10 cellular contexts compared by ENCODE assay signal in the genomic region with DNA sequence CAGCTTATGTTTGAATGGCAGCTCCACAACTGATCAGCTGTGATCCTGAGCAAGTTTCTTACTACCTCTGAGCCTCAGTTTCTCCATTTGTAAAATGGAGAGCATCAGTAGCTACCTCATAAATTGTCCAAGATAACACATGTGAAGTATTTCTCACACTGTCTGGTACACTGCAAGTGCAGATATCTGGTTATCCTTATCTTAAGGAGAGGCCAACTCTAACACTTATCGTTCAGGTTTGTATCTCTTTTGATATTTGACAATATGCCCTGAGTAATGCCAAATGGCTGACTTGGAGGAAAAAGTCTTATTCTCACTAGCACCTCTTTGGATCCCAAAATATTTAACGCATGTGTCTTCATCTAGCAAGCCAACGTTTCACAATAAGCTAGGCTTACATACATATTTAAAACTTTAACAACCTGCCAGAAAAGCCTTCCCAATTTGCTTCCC. TPM values are rescaled to one million over a fixed set of nuclear protein-coding genes. Genes with fewer than 3 reads are reported as not detected.
A peak's percentile ranks its signal among the peaks of the same experiment; 100 is the strongest.
DNase-seq lines count a peak whose midpoint lies in the region; ATAC-seq and TF ChIP-seq lines count a peak whose summit lies in the region.
"Had no signal": no experiment of that assay in that cellular context is flagged by ENCODE, and none has a peak within 500 bp of the region (broad histone marks: within the 10 kb centered on the region; RNA-seq: fewer than 3 reads in every experiment).

No MANE protein-coding gene starts in this region.

- H3K27me3 ChIP-seq in HUES6 (ENCODE audit: control insufficient read depth, insufficient read depth, low read length) = peaks cover 19% of the 10 kb centered on the region
- no peaks in the 10 kb centered on the region for H3K27me3 ChIP-seq in right lobe of liver

- no peak for DNase-seq in MCF 10A (ENCODE audit: unreplicated experiment)
- DNase-seq in right lobe of liver = no peak
- no peak for DNase-seq in substantia nigra (lab: John Stamatoyannopoulos, UW)
- DNase-seq in ureter (ENCODE audit: low spot score) = no peak
- DNase-seq in activated CD8-positive, alpha-beta memory T cell treated with anti-CD3 and anti-CD28 coated beads, Interleukin-2, amount 50 U/mL, for 4 hours = no peak
- no peak for DNase-seq in SIG-M5 (lab: John Stamatoyannopoulos, UW)
- DNase-seq in GM10248 (ENCODE audit: extremely low spot score) = no peak
- DNase-seq: stimulated activated CD4-positive, alpha-beta T cell treated with anti-CD3 and anti-CD28 coated beads, Interleukin-4, amount 100 ng/mL, for 24 hours had no signal

- 22% methylated on average over 3 of the region's 3 CpGs for WGBS in right lobe of liver (ENCODE audit: insufficient coverage, low coverage, low lambda C conversion rate, missing lambda C conversion rate)

- peaks cover 77% of the 10 kb centered on the region for H3K4me1 Mint-ChIP-seq in MCF 10A (ENCODE audit: insufficient read depth, unreplicated experiment)

- peak overlapping the region; percentile 78; the same call in 1 of the 2 replicates for H3K27ac ChIP-seq in HUES6 (ENCODE audit: low read depth, low read length)
- peak overlapping the region; percentile 67 to 94 (median 94) for H3K27ac ChIP-seq in right lobe of liver
- H3K27ac ChIP-seq in substantia nigra (ENCODE audit: low read depth, low read length, poor library complexity, severe bottlenecking) = peak overlapping the region; percentile 98

- H3K4me3 Mint-ChIP-seq in MCF 10A (ENCODE audit: unreplicated experiment) = peak overlapping the region; percentile 45

- H3K27me3 Mint-ChIP-seq in MCF 10A (ENCODE audit: insufficient read depth, unreplicated experiment) = no peaks in the 10 kb centered on the region
- H3K27me3 Mint-ChIP-seq: central memory CD8-positive, alpha-beta T cell had no signal

- peak overlapping the region; percentile 86 for H3K27ac Mint-ChIP-seq in MCF 10A (ENCODE audit: low read depth, unreplicated experiment)

- no peaks in the 10 kb centered on the region for H3K9me3 ChIP-seq in HUES6 (ENCODE audit: control insufficient read depth, insufficient read depth, low read depth, low read length)
- no peaks in the 10 kb centered on the region for H3K9me3 ChIP-seq in right lobe of liver

- H3K4me3 ChIP-seq in HUES6 (ENCODE audit: low read depth, low read length) = no peak overlapping the region; the same call in 1 of the 2 replicates
- peak overlapping the region in 1 of 3 donors; percentile 80 for H3K4me3 ChIP-seq in right lobe of liver

- POLR2A ChIA-PET in MCF 10A (lab: Yijun Ruan, JAX) (interaction anchor here (0.5 to 15.5 kb wide), 15 partner anchors 8 to 766 kb away, joined by 3 to 330 read pairs (median 4); a partner anchor contains a TSS), GM10248 (lab: Yijun Ruan, JAX) (no interaction called here)

- H3K36me3 ChIP-seq in HUES6 (ENCODE audit: control insufficient read depth, insufficient read depth, low read length) (no peaks in the 10 kb centered on the region), right lobe of liver (no peaks in the 10 kb centered on the region)

- H3K4me1 ChIP-seq in HUES6 (ENCODE audit: control insufficient read depth, insufficient read depth, low read length) (peaks cover 64% of the 10 kb centered on the region), right lobe of liver (peaks cover 0 to 81% (median 27%) of the 10 kb centered on the region in 4 donors)

- TF ChIP-seq CTCF in MCF 10A (IDR thresholded peaks at IDR 0.05; ENCODE audit: unreplicated experiment) (no peak), right lobe of liver (IDR thresholded peaks at IDR 0.05) (no peak), GM10248 (IDR thresholded peaks at IDR 0.05; ENCODE audit: control extremely low read depth, extremely low read depth, low read depth, missing control alignments) (no peak)

- TF ChIP-seq POLR2A in right lobe of liver (IDR thresholded peaks at IDR 0.05) = no peak

- H3K9me3 Mint-ChIP-seq in MCF 10A (ENCODE audit: unreplicated experiment) = no peaks in the 10 kb centered on the region
- H3K9me3 Mint-ChIP-seq: central memory CD8-positive, alpha-beta T cell had no signal

- peak overlapping the region; percentile 76 for H3K9ac ChIP-seq in HUES6 (ENCODE audit: low read length)

- H3K36me3 Mint-ChIP-seq in MCF 10A (ENCODE audit: insufficient read depth, unreplicated experiment) = peaks cover 10% of the 10 kb centered on the region

- BruUV-seq in MCF 10A (replicated peaks; lab: Mats Ljungman, UMichigan) = no TSS peak

- no peak for ATAC-seq in right lobe of liver

- CTCF ChIA-PET in MCF 10A (lab: Yijun Ruan, JAX) = interaction anchor here (0.6 to 70.3 kb wide), 9 partner anchors 0 to 266 kb away, joined by 3 to 3816 read pairs (median 4); a partner anchor contains a TSS
- CTCF ChIA-PET in GM10248 (lab: Yijun Ruan, JAX) = interaction anchor here (1.0 to 29.4 kb wide), 5 partner anchors 3 to 56 kb away, joined by 3 to 685 read pairs (median 504); a partner anchor contains a TSS

- intact Hi-C loops in MCF 10A (cut with micrococcal nuclease) = no loop called here
- intact Hi-C loops in right lobe of liver (cut with DNase I) = no loop called here

RNA-seq across cellular contexts. Expression of a gene that starts 2.7 kb away (rescaled TPM):
- 263 and 358 TPM in 2 replicates for total RNA-seq in MCF 10A (2022)
- total RNA-seq in right lobe of liver = 100 to 1,000 TPM in 2 of 6 experiments, 10 to 100 TPM in 4; 54.9 to 158 (median 87.0) TPM
- total RNA-seq in ureter = 545 TPM

RNA-seq across cellular contexts. Expression of a gene that starts 34.7 kb away (rescaled TPM):
- 31.4 and 34.9 TPM in 2 replicates for total RNA-seq in MCF 10A (2022)
- 1 to 10 TPM; 2.1 to 7.4 (median 3.7) TPM for total RNA-seq in right lobe of liver
- total RNA-seq in ureter = 49.3 TPM

RNA-seq across cellular contexts. Expression of a gene that starts 35.2 kb away (rescaled TPM):
- total RNA-seq in MCF 10A (2022) (169 and 204 TPM in 2 replicates), right lobe of liver (10 to 100 TPM in 1 of 6 experiments, 1 to 10 TPM in 5; 1.0 to 10.9 (median 2.7) TPM), ureter (75.4 TPM)
